In the genomic region with DNA sequence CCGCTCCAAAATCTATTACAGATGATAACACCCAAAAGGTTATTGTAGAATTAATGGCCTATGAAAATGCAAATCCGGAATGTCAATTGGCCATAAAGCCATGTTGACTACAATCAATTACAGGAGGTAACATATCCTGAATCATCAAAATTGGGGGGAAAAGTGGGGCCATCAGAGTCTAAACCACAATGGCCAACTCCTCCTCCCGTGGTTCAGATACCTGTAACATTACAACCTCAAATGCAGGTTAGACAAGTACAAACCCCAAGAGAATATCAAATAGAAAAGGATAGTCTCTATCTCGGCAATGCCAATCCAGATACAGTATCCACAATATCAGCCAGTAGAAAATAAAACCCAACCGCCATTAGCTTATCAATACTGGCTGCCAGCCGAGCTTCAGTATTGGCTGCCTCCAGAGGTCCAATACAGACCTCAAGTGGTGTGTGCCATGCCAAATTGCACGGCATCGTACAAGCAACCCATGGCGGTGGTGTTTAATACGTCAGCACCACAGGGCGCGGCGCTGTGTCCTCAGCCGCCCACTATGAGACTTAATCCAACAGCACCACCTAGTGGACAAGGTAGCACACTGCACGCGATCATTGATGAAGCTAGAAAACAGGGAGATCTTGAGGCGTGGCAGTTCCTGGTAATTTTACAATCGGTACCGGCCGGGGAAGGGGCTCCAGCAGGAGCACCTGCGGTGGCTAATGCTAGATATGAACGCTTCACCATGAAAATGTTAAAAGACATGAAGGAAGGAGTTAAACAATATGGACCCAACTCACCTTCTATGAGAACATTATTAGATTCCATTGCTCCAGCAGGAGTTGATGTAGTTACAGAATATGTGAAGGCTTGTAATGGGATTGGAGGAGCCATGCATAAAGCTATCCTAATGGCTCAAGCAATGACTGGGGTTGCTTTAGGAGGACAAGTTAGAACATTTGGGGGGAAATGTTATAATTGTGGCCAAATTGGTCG, we compare ENCODE assay signal across 9 cellular contexts. TPM values are rescaled to one million over a fixed set of nuclear protein-coding genes. Genes with fewer than 3 reads are reported as not detected.
DNase-seq lines count a peak whose midpoint lies in the region; ATAC-seq and TF ChIP-seq lines count a peak whose summit lies in the region.
"Had no signal": no experiment of that assay in that cellular context is flagged by ENCODE, and none has a peak within 500 bp of the region (broad histone marks: within the 10 kb centered on the region; RNA-seq: fewer than 3 reads in every experiment).

No MANE protein-coding gene starts in this region.

- in situ Hi-C loops in brain microvascular endothelial cell (cut with HindIII; ENCODE audit: low pct_ligation_motif_present, low sequenced_read_pairs): no loop called here

- TF ChIP-seq CTCF in HFF-Myc (IDR thresholded peaks at IDR 0.05; ENCODE audit: low read depth, low read length, missing control alignments) (peak; percentile 92), VCaP (conservative IDR thresholded peaks at IDR 0.05) (peak; percentile 86), brain microvascular endothelial cell (IDR thresholded peaks at IDR 0.05; ENCODE audit: low read depth, low read length, missing control alignments) (peak; percentile 94), spleen (IDR thresholded peaks at IDR 0.05 in 8 of 11, conservative IDR thresholded peaks at IDR 0.05 in 3 of 11) (peak; percentile 93 to 98 (median 97))

- peaks cover 4% of the 10 kb centered on the region for H3K36me3 ChIP-seq in CD8-positive, alpha-beta memory T cell (ENCODE audit: insufficient read depth, low read length)
- H3K36me3 ChIP-seq in brain microvascular endothelial cell (replicated peaks) (peaks cover 14% of the 10 kb centered on the region), spleen (peaks cover 6 to 65% (median 20%) of the 10 kb centered on the region in 6 donors)

- no peak for TF ChIP-seq POLR2A in spleen (IDR thresholded peaks at IDR 0.05)

- WGBS in spleen, 5 donors: 17 to 24% (median 20%) methylated on average over 18 to 23 of the region's 23 CpGs

- peak; percentile 75 to 92 (median 82) for DNase-seq in CD8-positive, alpha-beta memory T cell
- peak; percentile 76 for DNase-seq in HFF-Myc (ENCODE audit: extremely low read depth, low read depth)
- DNase-seq in NCI-H2196 treated with DMSO at 0.1 percent for 48 hours (lab: John Stamatoyannopoulos, UW; ENCODE audit: unreplicated experiment): peak; percentile 75
- peak; percentile 85 for DNase-seq in brain microvascular endothelial cell
- DNase-seq in immature natural killer cell: peak; percentile 82 to 86 (median 83)
- DNase-seq in spleen: peak; percentile 94

- peak overlapping the region in 5 of 7 donors; percentile 2 to 33 (median 20) for H3K4me3 Mint-ChIP-seq in CD8-positive, alpha-beta memory T cell
- H3K4me3 Mint-ChIP-seq in immature natural killer cell: peak overlapping the region in 4 of 5 donors; percentile 15 to 46 (median 44)

- no peak for ATAC-seq in HG03460 (IDR thresholded peaks at IDR 0.05; ENCODE audit: unreplicated experiment)

- H3K4me3 ChIP-seq in CD8-positive, alpha-beta memory T cell (ENCODE audit: low read length): no peak overlapping the region
- H3K4me3 ChIP-seq in HFF-Myc (replicated peaks; ENCODE audit: low read depth, low read length) (no peak overlapping the region), brain microvascular endothelial cell (ENCODE audit: low read depth, low read length) (peak overlapping the region; percentile 20), spleen (peak overlapping the region in 2 of 8 donors; percentile 3 to 21)

- H3K27ac ChIP-seq in CD8-positive, alpha-beta memory T cell (ENCODE audit: low read depth, low read length): no peak overlapping the region
- H3K27ac ChIP-seq in VCaP (peak overlapping the region; percentile 62; the same call in 1 of the 2 replicates), brain microvascular endothelial cell (no peak overlapping the region), spleen (peak overlapping the region in 1 of 8 donors; percentile 31)

- no peaks in the 10 kb centered on the region for H3K9me3 Mint-ChIP-seq in CD8-positive, alpha-beta memory T cell
- no peaks in the 10 kb centered on the region for H3K9me3 Mint-ChIP-seq in immature natural killer cell
- H3K9me3 Mint-ChIP-seq: IgD-negative memory B cell had no signal

- peak overlapping the region; percentile 0 to 73 (median 26) for H3K27ac Mint-ChIP-seq in CD8-positive, alpha-beta memory T cell
- peak overlapping the region; percentile 2 to 81 (median 57) for H3K27ac Mint-ChIP-seq in immature natural killer cell
- H3K27ac Mint-ChIP-seq: IgD-negative memory B cell had no signal

- POLR2A ChIA-PET in CD8-positive, alpha-beta memory T cell (lab: Charles Lee): interaction anchor here (0.5 kb wide), 1 partner anchor 52 kb away, joined by 4 read pairs; no protein-coding TSS in a partner anchor

- H3K4me1 ChIP-seq in CD8-positive, alpha-beta memory T cell (ENCODE audit: insufficient read depth, low read length): peaks cover 8% of the 10 kb centered on the region
- H3K4me1 ChIP-seq in spleen: peaks cover 0 to 13% (median 10%) of the 10 kb centered on the region in 6 donors

- intact Hi-C loops in spleen (cut with DNase I; ENCODE audit: low total_unique reads): no loop called here

- H3K36me3 Mint-ChIP-seq in CD8-positive, alpha-beta memory T cell: peaks cover 0 to 28% (median 2%) of the 10 kb centered on the region in 3 donors
- H3K36me3 Mint-ChIP-seq in immature natural killer cell: peaks cover 0 to 7% (median 4%) of the 10 kb centered on the region in 3 donors
- H3K36me3 Mint-ChIP-seq: IgD-negative memory B cell had no signal

- CTCF ChIA-PET in CD8-positive, alpha-beta memory T cell (lab: Charles Lee): interaction anchor here (0.6 to 1.5 kb wide), 19 partner anchors 10 to 254 kb away, joined by 3 to 11 read pairs (median 4); partner anchors contain the start of genes FLYWCH1 and FLYWCH2

- H3K27me3 Mint-ChIP-seq in CD8-positive, alpha-beta memory T cell: peaks cover 0 to under 1% of the 10 kb centered on the region in 2 donors
- H3K27me3 Mint-ChIP-seq in immature natural killer cell (ENCODE audit: low read depth in 3 of 3): no peaks in the 10 kb centered on the region
- H3K27me3 Mint-ChIP-seq: IgD-negative memory B cell had no signal

- H3K27me3 ChIP-seq in CD8-positive, alpha-beta memory T cell (ENCODE audit: insufficient read depth, low read length, poor library complexity, severe bottlenecking): no peaks in the 10 kb centered on the region
- H3K27me3 ChIP-seq in brain microvascular endothelial cell (replicated peaks): no peaks in the 10 kb centered on the region
- no peaks in the 10 kb centered on the region for H3K27me3 ChIP-seq in spleen (replicated peaks in 1 of 7)

- no peaks in the 10 kb centered on the region for H3K9me3 ChIP-seq in CD8-positive, alpha-beta memory T cell (ENCODE audit: low read length)
- no peaks in the 10 kb centered on the region for H3K9me3 ChIP-seq in spleen

- H3K4me1 Mint-ChIP-seq in CD8-positive, alpha-beta memory T cell: peaks cover 12 to 14% (median 14%) of the 10 kb centered on the region in 3 donors
- H3K4me1 Mint-ChIP-seq in immature natural killer cell: peaks cover 6 to 10% of the 10 kb centered on the region in 2 donors

RNA-seq across cellular contexts. Expression of gene FLYWCH1, which starts 15.2 kb away (rescaled TPM):
- 10 to 100 TPM; 37.2 to 39.8 TPM for total RNA-seq in CD8-positive, alpha-beta memory T cell
- 20.9 TPM for polyA plus RNA-seq in CD8-positive, alpha-beta memory T cell
- polyA plus RNA-seq in immature natural killer cell (10 to 100 TPM in 1 of 3 donors, 1 to 10 TPM in 2; 2.5 to 16.1 (median 4.8) TPM), spleen (10 to 100 TPM; 14.0 to 47.0 (median 43.9) TPM)
- 10 to 100 TPM; 34.8 to 79.3 (median 57.0) TPM for total RNA-seq in spleen

RNA-seq across cellular contexts. Expression of gene KREMEN2, which starts 37.1 kb away (rescaled TPM):
- not detected for total RNA-seq in CD8-positive, alpha-beta memory T cell
- polyA plus RNA-seq in CD8-positive, alpha-beta memory T cell: not detected
- polyA plus RNA-seq in immature natural killer cell (not detected), spleen (1 to 10 TPM in 1 of 3 donors, under 1 TPM in 2; 0.41 to 1.2 (median 0.42) TPM)
- 1 to 10 TPM in 1 of 7 donors, under 1 TPM in 1, not detected in 5; 0.40 to 1.0 TPM for total RNA-seq in spleen

RNA-seq across cellular contexts. Expression of gene PAQR4, which starts 42.2 kb away (rescaled TPM):
- 10 to 100 TPM; 38.7 to 39.0 TPM for total RNA-seq in CD8-positive, alpha-beta memory T cell
- 1.5 TPM for polyA plus RNA-seq in CD8-positive, alpha-beta memory T cell
- polyA plus RNA-seq in immature natural killer cell (1 to 10 TPM; 2.7 to 3.5 (median 2.7) TPM), spleen (1 to 10 TPM; 2.1 to 7.1 (median 6.3) TPM)
- 1 to 10 TPM; 3.3 to 9.0 (median 6.4) TPM for total RNA-seq in spleen

RNA-seq across cellular contexts. Expression of gene FLYWCH2, which starts 43.9 kb away (rescaled TPM):
- total RNA-seq in CD8-positive, alpha-beta memory T cell: 10 to 100 TPM; 24.7 to 27.2 TPM
- 24.0 TPM for polyA plus RNA-seq in CD8-positive, alpha-beta memory T cell
- polyA plus RNA-seq in immature natural killer cell (10 to 100 TPM; 15.9 to 24.5 (median 18.3) TPM), spleen (10 to 100 TPM; 31.6 to 62.6 (median 49.5) TPM)
- total RNA-seq in spleen: 10 to 100 TPM; 27.5 to 98.6 (median 48.4) TPM

RNA-seq across cellular contexts. Expression of gene PKMYT1, which starts 53.3 kb away (rescaled TPM):
- total RNA-seq in CD8-positive, alpha-beta memory T cell: 100 to 1,000 TPM; 103 to 112 TPM
- 0.18 TPM for polyA plus RNA-seq in CD8-positive, alpha-beta memory T cell
- 1 to 10 TPM in 2 of 3 donors, not detected in 1; 3.2 to 4.3 TPM for polyA plus RNA-seq in immature natural killer cell
- 1 to 10 TPM; 3.3 to 9.6 (median 5.6) TPM for total RNA-seq in spleen
- polyA plus RNA-seq in spleen: 10 to 100 TPM in 1 of 3 donors, 1 to 10 TPM in 2; 3.9 to 11.3 (median 6.8) TPM
